8 cellular contexts compared by ENCODE assay signal in genomic region chr19:7916908-7917291, GRCh38. TPM values are rescaled to one million over a fixed set of nuclear protein-coding genes. Genes with fewer than 3 reads are reported as not detected.
DNase-seq lines count a peak whose midpoint lies in the region; ATAC-seq and TF ChIP-seq lines count a peak whose summit lies in the region.
"Had no signal": no experiment of that assay in that cellular context is flagged by ENCODE, and none has a peak within 500 bp of the region (broad histone marks: within the 10 kb centered on the region; RNA-seq: fewer than 3 reads in every experiment).

No MANE protein-coding gene starts in this region.

- H3K9me3 ChIP-seq in esophagus (ENCODE audit: control insufficient read depth in 2 of 2, insufficient read depth in 1 of 2, low read depth in 1 of 2, low read length in 1 of 2) (peaks cover 0 to 3% of the 10 kb centered on the region in 2 donors), sigmoid colon (no peaks in the 10 kb centered on the region), MG63 (no peaks in the 10 kb centered on the region)
- H3K9me3 ChIP-seq: body of pancreas had no signal

- DNase-seq in GM12865 (ENCODE audit: low read depth) (no peak), OCI-M1 (lab: John Stamatoyannopoulos, UW) (peak; percentile 51), sigmoid colon (no peak), MG63 (no peak)
- DNase-seq in activated effector memory CD4-positive, alpha-beta T cell treated with Interleukin-2 at 50 U/mL for 16 hours = no peak

- WGBS in esophagus, 2 donors = 3 to 5% methylated on average over 24 to 25 of the region's 25 CpGs
- WGBS in sigmoid colon, 2 donors = 3 to 4% methylated on average over 25 of the region's 25 CpGs

- peak overlapping the region in 1 of 2 donors; percentile 49 for H3K27ac ChIP-seq in esophagus (ENCODE audit: low read depth in 2 of 2, low read length in 1 of 2)
- H3K27ac ChIP-seq in sigmoid colon = peak overlapping the region in 1 of 4 donors; percentile 81
- H3K27ac ChIP-seq: body of pancreas had no signal

- ATAC-seq in GM21526 (IDR thresholded peaks at IDR 0.05; ENCODE audit: low FRiP score, unreplicated experiment) = no peak
- ATAC-seq: body of pancreas had no signal

- intact Hi-C loops in sigmoid colon (cut with DNase I) = no loop called here

- no peak for TF ChIP-seq CTCF in GM12865 (IDR thresholded peaks at IDR 0.05; ENCODE audit: insufficient read depth, low read depth, low read length, missing control alignments)
- TF ChIP-seq CTCF in sigmoid colon (IDR thresholded peaks at IDR 0.05) = no peak

- no peak for TF ChIP-seq EP300 in sigmoid colon (IDR thresholded peaks at IDR 0.05)

- H3K4me3 ChIP-seq in GM12865 (ENCODE audit: low read depth, low read length) (peak overlapping the region; percentile 9; the same call in 1 of the 2 replicates), esophagus (ENCODE audit: low read depth in 1 of 2, low read length in 2 of 2) (peak overlapping the region; percentile 16 to 24), sigmoid colon (peak overlapping the region in 3 of 4 donors; percentile 8 to 42 (median 33)), MG63 (no peak overlapping the region)
- H3K4me3 ChIP-seq: body of pancreas had no signal

- H3K36me3 ChIP-seq in esophagus (ENCODE audit: control insufficient read depth in 2 of 2, insufficient read depth in 2 of 2, low read length in 1 of 2) = peaks cover 2 to 14% of the 10 kb centered on the region in 2 donors
- peaks cover 13 to 19% (median 14%) of the 10 kb centered on the region in 4 donors for H3K36me3 ChIP-seq in sigmoid colon
- H3K36me3 ChIP-seq in MG63 = peaks cover 12% of the 10 kb centered on the region

- peaks cover 9 to 34% of the 10 kb centered on the region in 2 donors for H3K4me1 ChIP-seq in esophagus (ENCODE audit: control insufficient read depth in 2 of 2, insufficient read depth in 2 of 2, low read length in 1 of 2)
- peaks cover 0 to 53% (median 51%) of the 10 kb centered on the region in 4 donors for H3K4me1 ChIP-seq in sigmoid colon

- H3K27me3 ChIP-seq in esophagus (ENCODE audit: control insufficient read depth in 1 of 2, insufficient read depth in 2 of 2, low read length in 2 of 2) (peaks cover 0 to 13% of the 10 kb centered on the region in 2 donors), sigmoid colon (peaks cover 38 to 52% (median 52%) of the 10 kb centered on the region in 3 donors), MG63 (peaks cover 32% of the 10 kb centered on the region)

- TF ChIP-seq POLR2A in sigmoid colon (IDR thresholded peaks at IDR 0.05) = no peak

RNA-seq across cellular contexts. Expression of gene TGFBR3L, which starts 2.3 kb away (rescaled TPM):
- polyA plus RNA-seq in esophagus (under 1 TPM in 1 of 2 donors, not detected in 1; 0.08 TPM), sigmoid colon (not detected)
- total RNA-seq in sigmoid colon = 1 to 10 TPM in 1 of 4 donors, not detected in 3; 1.8 TPM
- total RNA-seq in MG63 (2014; rRNA removed; shearing (Covaris generic); ENCODE audit: low replicate concordance) = 0.46 TPM in 1 of 2 replicates, not detected in the other

RNA-seq across cellular contexts. Expression of gene SNAPC2, which starts 3.2 kb away (rescaled TPM):
- polyA plus RNA-seq in esophagus (10 to 100 TPM in 1 of 2 donors, 1 to 10 TPM in 1; 5.6 to 11.3 TPM), sigmoid colon (10 to 100 TPM; 11.6 to 19.5 (median 16.8) TPM)
- 10 to 100 TPM; 20.3 to 31.2 (median 27.8) TPM for total RNA-seq in sigmoid colon
- 39.9 and 45.1 TPM in 2 replicates for total RNA-seq in MG63 (2014; rRNA removed; shearing (Covaris generic); ENCODE audit: low replicate concordance)

RNA-seq across cellular contexts. Expression of gene CTXN1, which starts 9.0 kb away (rescaled TPM):
- polyA plus RNA-seq in esophagus (1 to 10 TPM; 1.4 to 3.0 TPM), sigmoid colon (1 to 10 TPM in 1 of 3 donors, under 1 TPM in 2; 0.60 to 2.2 (median 0.92) TPM)
- total RNA-seq in sigmoid colon = 10 to 100 TPM; 25.3 to 92.2 (median 38.8) TPM
- total RNA-seq in MG63 (2014; rRNA removed; shearing (Covaris generic); ENCODE audit: low replicate concordance) = 8.5 and 16.2 TPM in 2 replicates

RNA-seq across cellular contexts. Expression of gene MAP2K7, which starts 13.2 kb away (rescaled TPM):
- polyA plus RNA-seq in esophagus (10 to 100 TPM; 12.8 to 35.1 TPM), sigmoid colon (10 to 100 TPM; 15.6 to 27.8 (median 15.7) TPM)
- 10 to 100 TPM; 12.5 to 20.2 (median 17.4) TPM for total RNA-seq in sigmoid colon
- total RNA-seq in MG63 (2014; rRNA removed; shearing (Covaris generic); ENCODE audit: low replicate concordance) = 21.2 and 38.6 TPM in 2 replicates

RNA-seq across cellular contexts. Expression of gene TIMM44, which starts 26.6 kb away (rescaled TPM):
- polyA plus RNA-seq in esophagus = 10 to 100 TPM; 42.1 to 53.4 TPM
- 10 to 100 TPM; 51.7 to 80.1 (median 78.6) TPM for total RNA-seq in sigmoid colon
- polyA plus RNA-seq in sigmoid colon = 10 to 100 TPM; 33.0 to 72.4 (median 38.8) TPM
- total RNA-seq in MG63 (2014; rRNA removed; shearing (Covaris generic); ENCODE audit: low replicate concordance) = 132 and 210 TPM in 2 replicates
